Comparison of ENCODE assay signal across 8 cellular contexts in genomic region chr5:141636106-141636412, GRCh38. TPM values are rescaled to one million over a fixed set of nuclear protein-coding genes. Genes with fewer than 3 reads are reported as not detected.
DNase-seq lines count a peak whose midpoint lies in the region; ATAC-seq, FAIRE-seq and TF ChIP-seq lines count a peak whose summit lies in the region.

No MANE protein-coding gene starts in this region.

- DNase-seq in activated T-cell treated with anti-CD3 and anti-CD28 coated beads, Interleukin-2, amount 50 U/mL, for 24 hours: no peak
- DNase-seq in activated T-cell treated with anti-CD3 and anti-CD28 coated beads, Interleukin-2, amount 50 U/mL, for 1 hour: no peak
- DNase-seq in ascending aorta (ENCODE audit: low spot score in 2 of 2): no peak
- DNase-seq in HepG2 (ENCODE audit: low spot score): no peak
- no peak for DNase-seq in caudate nucleus (lab: John Stamatoyannopoulos, UW)
- DNase-seq in GM20000 (ENCODE audit: low spot score): no peak

- peak overlapping the region; percentile 90 for H3K9ac ChIP-seq in HepG2 (ENCODE audit: insufficient read depth, low read depth, low read length)

- BruUV-seq in HepG2 (replicated peaks; lab: Mats Ljungman, UMichigan): no TSS peak

- CTCF ChIA-PET in HepG2 (lab: Yijun Ruan, JAX; ENCODE audit: low intra/inter-chr PET ratio, low total read pairs): interaction anchor here (1.3 kb wide), 1 partner anchor 17 kb away, joined by 6 read pairs; the partner anchor contains the start of gene DIAPH1

- H3K4me3 Mint-ChIP-seq in activated T-cell treated with anti-CD3 and anti-CD28 coated beads, Interleukin-2, amount 50 U/mL, for 24 hours: peak overlapping the region; percentile 93

- H3K4me1 ChIP-seq in ascending aorta: peaks cover 10 to 22% of the 10 kb centered on the region in 2 donors
- peaks cover 35% of the 10 kb centered on the region for H3K4me1 ChIP-seq in HepG2 (ENCODE audit: insufficient read depth, low read length)
- H3K4me1 ChIP-seq in thymus (ENCODE audit: control insufficient read depth, insufficient read depth, low read length): peaks cover 23% of the 10 kb centered on the region

- TF ChIP-seq POLR2A in HepG2 (IDR thresholded peaks at IDR 0.05; ENCODE audit: insufficient read depth in 1 of 2, low read depth in 2 of 2, low read length in 2 of 2): no peak

- in situ Hi-C loops in HepG2 (cut with HindIII; ENCODE audit: extremely low pct_ligation_motif_present, low pct_unique_long_range_greater_than_20kb): loop anchor here (5.0 kb wide), 1 partner anchor 44 kb away; no protein-coding TSS in a partner anchor

- no peak for FAIRE-seq in HepG2 (lab: Jason Lieb, UNC)

- no peak for TF ChIP-seq RAD21 in HepG2 (CRISPR knock-in tag; IDR thresholded peaks at IDR 0.05)

- no peak overlapping the region for H2AFZ ChIP-seq in HepG2 (ENCODE audit: low read length)

- H3K27ac Mint-ChIP-seq in activated T-cell treated with anti-CD3 and anti-CD28 coated beads, Interleukin-2, amount 50 U/mL, for 24 hours: peak overlapping the region; percentile 87

- TF ChIP-seq CTCF in ascending aorta (IDR thresholded peaks at IDR 0.05) (no peak), HepG2 (CRISPR knock-in tag; IDR thresholded peaks at IDR 0.05) (no peak), GM20000 (IDR thresholded peaks at IDR 0.05; ENCODE audit: extremely low read depth, missing control alignments) (no peak)

- H3K27me3 Mint-ChIP-seq in activated T-cell treated with anti-CD3 and anti-CD28 coated beads, Interleukin-2, amount 50 U/mL, for 24 hours: no peaks in the 10 kb centered on the region

- H4K20me1 ChIP-seq in HepG2 (ENCODE audit: insufficient read depth, low read length): peaks cover 7% of the 10 kb centered on the region

- H3K4me3 ChIP-seq in ascending aorta: peak overlapping the region; percentile 81 to 82
- peak overlapping the region; percentile 91 to 99 (median 99) for H3K4me3 ChIP-seq in HepG2 (replicated peaks in 1 of 3; ENCODE audit: insufficient read depth in 1 of 3, low read depth in 2 of 3, low read length in 3 of 3)
- peak overlapping the region; percentile 72 for H3K4me3 ChIP-seq in thymus (ENCODE audit: low read length)

- POLR2A ChIA-PET in HepG2 (lab: Yijun Ruan, JAX): interaction anchor here (0.8 to 3.1 kb wide), 11 partner anchors 11 to 315 kb away, joined by 3 to 35 read pairs (median 9); partner anchors contain the start of genes DELE1, DIAPH1, FCHSD1 and TAF7

- ATAC-seq in HepG2 (no peak), GM21367 (IDR thresholded peaks at IDR 0.05; ENCODE audit: unreplicated experiment) (no peak)

- H3K27ac ChIP-seq in ascending aorta: peak overlapping the region; percentile 52 to 67
- peak overlapping the region; percentile 75 for H3K27ac ChIP-seq in HepG2 (ENCODE audit: extremely low read length, insufficient read depth, low read length)
- peak overlapping the region; percentile 39 for H3K27ac ChIP-seq in thymus (ENCODE audit: low read depth)
- no peak overlapping the region for H3K27ac ChIP-seq in caudate nucleus (ENCODE audit: low read depth, low read length)

- peaks cover 44% of the 10 kb centered on the region for H3K79me2 ChIP-seq in HepG2 (ENCODE audit: insufficient read depth, low read length)

- H3K36me3 ChIP-seq in ascending aorta (peaks cover 0 to 2% of the 10 kb centered on the region in 2 donors), HepG2 (replicated peaks in 1 of 2; ENCODE audit: control insufficient read depth in 1 of 2, insufficient read depth in 2 of 2, low read length in 2 of 2) (peaks cover 2 to 25% of the 10 kb centered on the region in 2 experiments; a peak in 3 of 5 replicates), thymus (ENCODE audit: control insufficient read depth, insufficient read depth) (peaks cover 21% of the 10 kb centered on the region)

- intact Hi-C loops in ascending aorta (cut with DNase I): loop anchor here (2.0 to 5.0 kb wide), 3 partner anchors 15 to 44 kb away; partner anchors contain the start of genes DIAPH1 and FCHSD1
- intact Hi-C loops in HepG2 (cut with micrococcal nuclease; ENCODE audit: unreplicated experiment): no loop called here

- peak overlapping the region; percentile 95 for H3K4me2 ChIP-seq in HepG2 (ENCODE audit: low read depth, low read length)

- peaks cover 51% of the 10 kb centered on the region for H3K4me1 Mint-ChIP-seq in activated T-cell treated with anti-CD3 and anti-CD28 coated beads, Interleukin-2, amount 50 U/mL, for 24 hours (ENCODE audit: low read depth)

- no peaks in the 10 kb centered on the region for H3K27me3 ChIP-seq in ascending aorta
- no peaks in the 10 kb centered on the region; a peak in 1 of 5 replicates for H3K27me3 ChIP-seq in HepG2 (ENCODE audit: control insufficient read depth in 1 of 2, insufficient read depth in 2 of 2, low read length in 2 of 2)
- no peaks in the 10 kb centered on the region for H3K27me3 ChIP-seq in thymus (ENCODE audit: control insufficient read depth, insufficient read depth)

- H3K9me3 Mint-ChIP-seq in activated T-cell treated with anti-CD3 and anti-CD28 coated beads, Interleukin-2, amount 50 U/mL, for 24 hours: no peaks in the 10 kb centered on the region

- H3K36me3 Mint-ChIP-seq in activated T-cell treated with anti-CD3 and anti-CD28 coated beads, Interleukin-2, amount 50 U/mL, for 24 hours (ENCODE audit: low read depth): peaks cover 84% of the 10 kb centered on the region

- TF ChIP-seq EP300 in HepG2 (IDR thresholded peaks at IDR 0.05; ENCODE audit: low read depth in 2 of 2, low read length in 2 of 2) (no peak), HepG2 (CRISPR knock-in tag; IDR thresholded peaks at IDR 0.05; ENCODE audit: borderline replicate concordance) (no peak)

- 5% methylated on average over 2 of the region's 4 CpGs for WGBS in HepG2 (ENCODE audit: low lambda C conversion rate)
- 18% methylated on average over 4 of the region's 4 CpGs for WGBS in thymus

- H3K9me3 ChIP-seq in ascending aorta (no peaks in the 10 kb centered on the region), HepG2 (ENCODE audit: low read length) (no peaks in the 10 kb centered on the region), thymus (ENCODE audit: control insufficient read depth) (no peaks in the 10 kb centered on the region)

RNA-seq across cellular contexts. Expression of gene HDAC3, which starts 0.6 kb away (rescaled TPM):
- total RNA-seq in ascending aorta: 43.4 TPM
- total RNA-seq in HepG2 (2016; rRNA removed; fragmentation: Illumina TruSeq; extraction: Trizol): 83.9 and 84.0 TPM in 2 replicates
- total RNA-seq in HepG2 (2016; cell fraction: cytosol; rRNA removed; fragmentation: Illumina TruSeq; extraction: Trizol; ENCODE audit: low read depth): 89.0 and 95.8 TPM in 2 replicates
- total RNA-seq in HepG2 (2016; cell fraction: insoluble cytoplasmic fraction; rRNA removed; fragmentation: Illumina TruSeq; extraction: Trizol): 75.9 and 87.3 TPM in 2 replicates
- 136 and 149 TPM in 2 replicates for total RNA-seq in HepG2 (2016; cell fraction: membrane; rRNA removed; fragmentation: Illumina TruSeq; extraction: Trizol)
- total RNA-seq in HepG2 (2016; cell fraction: nucleus; rRNA removed; fragmentation: Illumina TruSeq; extraction: Trizol): 60.2 and 60.8 TPM in 2 replicates
- polyA plus RNA-seq in HepG2 (2011; rRNA removed): 90.0 and 94.1 TPM in 2 replicates
- 84.3 and 85.4 TPM in 2 replicates for polyA plus RNA-seq in HepG2 (2011; cell fraction: cytosol; rRNA removed)
- polyA plus RNA-seq in HepG2 (2011; cell fraction: nucleus; rRNA removed): 161 and 166 TPM in 2 replicates
- polyA plus RNA-seq in HepG2 (2012): 55.1 and 57.0 TPM in 2 replicates
- 93.9 and 113 TPM in 2 replicates for polyA plus RNA-seq in HepG2 (2016; cell fraction: cytosol; fragmentation: Illumina TruSeq; extraction: Trizol; ENCODE audit: low read depth)
- polyA plus RNA-seq in HepG2 (2016; cell fraction: insoluble cytoplasmic fraction; fragmentation: Illumina TruSeq; extraction: Trizol; ENCODE audit: low read depth): 80.8 and 88.3 TPM in 2 replicates
- 128 and 150 TPM in 2 replicates for polyA plus RNA-seq in HepG2 (2016; cell fraction: membrane; fragmentation: Illumina TruSeq; extraction: Trizol; ENCODE audit: low read depth)
- polyA plus RNA-seq in HepG2 (2016; cell fraction: nucleus; fragmentation: Illumina TruSeq; extraction: Trizol; ENCODE audit: insufficient read depth, low read depth): 126 and 133 TPM in 2 replicates
- 103 and 109 TPM in 2 replicates for polyA minus RNA-seq in HepG2 (2011; rRNA and poly(A)+ RNA removed; ENCODE audit: low replicate concordance)
- 38.4 TPM in 2 replicates for polyA minus RNA-seq in HepG2 (2011; cell fraction: cytosol; rRNA and poly(A)+ RNA removed)
- 73.1 TPM in 2 replicates for polyA minus RNA-seq in HepG2 (2011; cell fraction: nucleus; rRNA and poly(A)+ RNA removed)
- polyA plus RNA-seq in thymus: 82.9 TPM

RNA-seq across cellular contexts. Expression of gene RELL2, which starts 0.7 kb away (rescaled TPM):
- total RNA-seq in ascending aorta: 1.4 TPM
- total RNA-seq in HepG2 (2016; rRNA removed; fragmentation: Illumina TruSeq; extraction: Trizol): 5.2 and 8.3 TPM in 2 replicates
- 4.3 and 4.9 TPM in 2 replicates for total RNA-seq in HepG2 (2016; cell fraction: cytosol; rRNA removed; fragmentation: Illumina TruSeq; extraction: Trizol; ENCODE audit: low read depth)
- 5.4 and 6.7 TPM in 2 replicates for total RNA-seq in HepG2 (2016; cell fraction: insoluble cytoplasmic fraction; rRNA removed; fragmentation: Illumina TruSeq; extraction: Trizol)
- total RNA-seq in HepG2 (2016; cell fraction: membrane; rRNA removed; fragmentation: Illumina TruSeq; extraction: Trizol): 9.5 and 10.1 TPM in 2 replicates
- 6.6 and 7.9 TPM in 2 replicates for total RNA-seq in HepG2 (2016; cell fraction: nucleus; rRNA removed; fragmentation: Illumina TruSeq; extraction: Trizol)
- 6.4 and 9.9 TPM in 2 replicates for polyA plus RNA-seq in HepG2 (2011; rRNA removed)
- 6.7 and 9.8 TPM in 2 replicates for polyA plus RNA-seq in HepG2 (2011; cell fraction: cytosol; rRNA removed)
- 46.2 and 47.3 TPM in 2 replicates for polyA plus RNA-seq in HepG2 (2011; cell fraction: nucleus; rRNA removed)
- polyA plus RNA-seq in HepG2 (2012): 2.0 and 3.6 TPM in 2 replicates
- 5.7 and 6.7 TPM in 2 replicates for polyA plus RNA-seq in HepG2 (2016; cell fraction: cytosol; fragmentation: Illumina TruSeq; extraction: Trizol; ENCODE audit: low read depth)
- 5.5 and 6.8 TPM in 2 replicates for polyA plus RNA-seq in HepG2 (2016; cell fraction: insoluble cytoplasmic fraction; fragmentation: Illumina TruSeq; extraction: Trizol; ENCODE audit: low read depth)
- polyA plus RNA-seq in HepG2 (2016; cell fraction: membrane; fragmentation: Illumina TruSeq; extraction: Trizol; ENCODE audit: low read depth): 10.5 and 11.3 TPM in 2 replicates
- polyA plus RNA-seq in HepG2 (2016; cell fraction: nucleus; fragmentation: Illumina TruSeq; extraction: Trizol; ENCODE audit: insufficient read depth, low read depth): 21.1 and 22.8 TPM in 2 replicates
- 0.84 and 5.2 TPM in 2 replicates for polyA minus RNA-seq in HepG2 (2011; rRNA and poly(A)+ RNA removed; ENCODE audit: low replicate concordance)
- 1.8 and 2.8 TPM in 2 replicates for polyA minus RNA-seq in HepG2 (2011; cell fraction: cytosol; rRNA and poly(A)+ RNA removed)
- 7.8 and 10.2 TPM in 2 replicates for polyA minus RNA-seq in HepG2 (2011; cell fraction: nucleus; rRNA and poly(A)+ RNA removed)
- polyA plus RNA-seq in thymus: 20.8 TPM

RNA-seq across cellular contexts. Expression of gene FCHSD1, which starts 15.2 kb away (rescaled TPM):
- total RNA-seq in ascending aorta (127 TPM), HepG2 (2016; rRNA removed; fragmentation: Illumina TruSeq; extraction: Trizol) (3.6 and 5.5 TPM in 2 replicates)
- total RNA-seq in HepG2 (2016; cell fraction: cytosol; rRNA removed; fragmentation: Illumina TruSeq; extraction: Trizol; ENCODE audit: low read depth): 1.8 and 2.5 TPM in 2 replicates
- 3.8 and 9.1 TPM in 2 replicates for total RNA-seq in HepG2 (2016; cell fraction: insoluble cytoplasmic fraction; rRNA removed; fragmentation: Illumina TruSeq; extraction: Trizol)
- 1.0 and 1.4 TPM in 2 replicates for total RNA-seq in HepG2 (2016; cell fraction: membrane; rRNA removed; fragmentation: Illumina TruSeq; extraction: Trizol)
- 11.4 and 14.4 TPM in 2 replicates for total RNA-seq in HepG2 (2016; cell fraction: nucleus; rRNA removed; fragmentation: Illumina TruSeq; extraction: Trizol)
- polyA plus RNA-seq in HepG2 (2011; rRNA removed) (15.4 and 20.7 TPM in 2 replicates), thymus (29.8 TPM)
- polyA plus RNA-seq in HepG2 (2011; cell fraction: cytosol; rRNA removed): 5.5 and 7.5 TPM in 2 replicates
- 160 and 175 TPM in 2 replicates for polyA plus RNA-seq in HepG2 (2011; cell fraction: nucleus; rRNA removed)
- 10.0 and 11.9 TPM in 2 replicates for polyA plus RNA-seq in HepG2 (2012)
- 0.36 and 0.44 TPM in 2 replicates for polyA plus RNA-seq in HepG2 (2016; cell fraction: cytosol; fragmentation: Illumina TruSeq; extraction: Trizol; ENCODE audit: low read depth)
- 2.3 and 3.2 TPM in 2 replicates for polyA plus RNA-seq in HepG2 (2016; cell fraction: insoluble cytoplasmic fraction; fragmentation: Illumina TruSeq; extraction: Trizol; ENCODE audit: low read depth)
- 0.33 and 0.88 TPM in 2 replicates for polyA plus RNA-seq in HepG2 (2016; cell fraction: membrane; fragmentation: Illumina TruSeq; extraction: Trizol; ENCODE audit: low read depth)
- 29.0 and 35.7 TPM in 2 replicates for polyA plus RNA-seq in HepG2 (2016; cell fraction: nucleus; fragmentation: Illumina TruSeq; extraction: Trizol; ENCODE audit: insufficient read depth, low read depth)
- polyA minus RNA-seq in HepG2 (2011; rRNA and poly(A)+ RNA removed; ENCODE audit: low replicate concordance): 7.2 and 9.9 TPM in 2 replicates
- polyA minus RNA-seq in HepG2 (2011; cell fraction: cytosol; rRNA and poly(A)+ RNA removed): 4.6 and 5.0 TPM in 2 replicates
- 29.2 and 32.2 TPM in 2 replicates for polyA minus RNA-seq in HepG2 (2011; cell fraction: nucleus; rRNA and poly(A)+ RNA removed)

RNA-seq across cellular contexts. Expression of gene DIAPH1, which starts 17.3 kb away (rescaled TPM):
- total RNA-seq in ascending aorta (65.8 TPM), HepG2 (2016; rRNA removed; fragmentation: Illumina TruSeq; extraction: Trizol) (28.5 and 33.9 TPM in 2 replicates)
- total RNA-seq in HepG2 (2016; cell fraction: cytosol; rRNA removed; fragmentation: Illumina TruSeq; extraction: Trizol; ENCODE audit: low read depth): 16.5 and 21.3 TPM in 2 replicates
- 24.1 and 31.9 TPM in 2 replicates for total RNA-seq in HepG2 (2016; cell fraction: insoluble cytoplasmic fraction; rRNA removed; fragmentation: Illumina TruSeq; extraction: Trizol)
- total RNA-seq in HepG2 (2016; cell fraction: membrane; rRNA removed; fragmentation: Illumina TruSeq; extraction: Trizol): 20.9 and 21.2 TPM in 2 replicates
- 95.2 and 104 TPM in 2 replicates for total RNA-seq in HepG2 (2016; cell fraction: nucleus; rRNA removed; fragmentation: Illumina TruSeq; extraction: Trizol)
- polyA plus RNA-seq in HepG2 (2011; rRNA removed) (25.1 and 33.2 TPM in 2 replicates), thymus (80.0 TPM)
- polyA plus RNA-seq in HepG2 (2011; cell fraction: cytosol; rRNA removed): 18.7 and 25.7 TPM in 2 replicates
- polyA plus RNA-seq in HepG2 (2011; cell fraction: nucleus; rRNA removed): 126 and 140 TPM in 2 replicates
- polyA plus RNA-seq in HepG2 (2012): 45.7 and 49.8 TPM in 2 replicates
- polyA plus RNA-seq in HepG2 (2016; cell fraction: cytosol; fragmentation: Illumina TruSeq; extraction: Trizol; ENCODE audit: low read depth): 5.1 and 6.3 TPM in 2 replicates
- polyA plus RNA-seq in HepG2 (2016; cell fraction: insoluble cytoplasmic fraction; fragmentation: Illumina TruSeq; extraction: Trizol; ENCODE audit: low read depth): 24.9 and 33.0 TPM in 2 replicates
- 7.9 and 10.1 TPM in 2 replicates for polyA plus RNA-seq in HepG2 (2016; cell fraction: membrane; fragmentation: Illumina TruSeq; extraction: Trizol; ENCODE audit: low read depth)
- 123 and 124 TPM in 2 replicates for polyA plus RNA-seq in HepG2 (2016; cell fraction: nucleus; fragmentation: Illumina TruSeq; extraction: Trizol; ENCODE audit: insufficient read depth, low read depth)
- 105 and 207 TPM in 2 replicates for polyA minus RNA-seq in HepG2 (2011; rRNA and poly(A)+ RNA removed; ENCODE audit: low replicate concordance)
- 30.1 and 34.9 TPM in 2 replicates for polyA minus RNA-seq in HepG2 (2011; cell fraction: cytosol; rRNA and poly(A)+ RNA removed)
- 129 and 140 TPM in 2 replicates for polyA minus RNA-seq in HepG2 (2011; cell fraction: nucleus; rRNA and poly(A)+ RNA removed)

RNA-seq across cellular contexts. Expression of gene ARAP3, which starts 46.0 kb away (rescaled TPM):
- total RNA-seq in ascending aorta: 55.5 TPM
- 0.07 TPM in 1 of 2 replicates, not detected in the other for total RNA-seq in HepG2 (2016; rRNA removed; fragmentation: Illumina TruSeq; extraction: Trizol)
- not detected in 2 replicates for total RNA-seq in HepG2 (2016; cell fraction: cytosol; rRNA removed; fragmentation: Illumina TruSeq; extraction: Trizol; ENCODE audit: low read depth)
- total RNA-seq in HepG2 (2016; cell fraction: insoluble cytoplasmic fraction; rRNA removed; fragmentation: Illumina TruSeq; extraction: Trizol): 0.04 and 0.10 TPM in 2 replicates
- 0.06 TPM in 1 of 2 replicates, not detected in the other for total RNA-seq in HepG2 (2016; cell fraction: membrane; rRNA removed; fragmentation: Illumina TruSeq; extraction: Trizol)
- not detected in 2 replicates for total RNA-seq in HepG2 (2016; cell fraction: nucleus; rRNA removed; fragmentation: Illumina TruSeq; extraction: Trizol)
- polyA plus RNA-seq in HepG2 (2011; rRNA removed): 0.20 and 0.25 TPM in 2 replicates
- 0.08 and 0.15 TPM in 2 replicates for polyA plus RNA-seq in HepG2 (2011; cell fraction: cytosol; rRNA removed)
- polyA plus RNA-seq in HepG2 (2011; cell fraction: nucleus; rRNA removed): 1.1 and 2.6 TPM in 2 replicates
- 0.17 TPM in 1 of 2 replicates, not detected in the other for polyA plus RNA-seq in HepG2 (2012)
- polyA plus RNA-seq in HepG2 (2016; cell fraction: cytosol; fragmentation: Illumina TruSeq; extraction: Trizol; ENCODE audit: low read depth): not detected in 2 replicates
- polyA plus RNA-seq in HepG2 (2016; cell fraction: insoluble cytoplasmic fraction; fragmentation: Illumina TruSeq; extraction: Trizol; ENCODE audit: low read depth): 0.05 TPM in 1 of 2 replicates, not detected in the other
- not detected in 2 replicates for polyA plus RNA-seq in HepG2 (2016; cell fraction: membrane; fragmentation: Illumina TruSeq; extraction: Trizol; ENCODE audit: low read depth)
- polyA plus RNA-seq in HepG2 (2016; cell fraction: nucleus; fragmentation: Illumina TruSeq; extraction: Trizol; ENCODE audit: insufficient read depth, low read depth): 0.12 and 0.53 TPM in 2 replicates
- 0.64 and 8.2 TPM in 2 replicates for polyA minus RNA-seq in HepG2 (2011; rRNA and poly(A)+ RNA removed; ENCODE audit: low replicate concordance)
- 0.20 TPM in 1 of 2 replicates, not detected in the other for polyA minus RNA-seq in HepG2 (2011; cell fraction: cytosol; rRNA and poly(A)+ RNA removed)
- polyA minus RNA-seq in HepG2 (2011; cell fraction: nucleus; rRNA and poly(A)+ RNA removed): 0.12 and 0.26 TPM in 2 replicates
- 4.2 TPM for polyA plus RNA-seq in thymus
